Comparison of ENCODE assay signal across 7 cellular contexts in genomic region chr1:119713538-119714456, GRCh38. TPM values are rescaled to one million over a fixed set of nuclear protein-coding genes. Genes with fewer than 3 reads are reported as not detected.
DNase-seq lines count a peak whose midpoint lies in the region; ATAC-seq, FAIRE-seq and TF ChIP-seq lines count a peak whose summit lies in the region.

No MANE protein-coding gene starts in this region.

- no peaks in the 10 kb centered on the region for H3K9me3 ChIP-seq in mesodermal cell (ENCODE audit: control insufficient read depth, low read length)

- H3K4me3 ChIP-seq in choroid plexus epithelial cell (ENCODE audit: low read depth, low read length), result peak overlapping the region; percentile 74
- peak overlapping the region; percentile 92 for H3K4me3 ChIP-seq in mesodermal cell (ENCODE audit: extremely low read depth, insufficient read depth, low read length, poor library complexity, severe bottlenecking)

- WGBS in mesodermal cell (ENCODE audit: insufficient coverage in 2 of 2), 2 experiments, result 35 to 47% methylated on average over 5 to 6 of the region's 8 CpGs

- H3K4me1 ChIP-seq in mesodermal cell (ENCODE audit: control insufficient read depth, insufficient read depth, low read length, poor library complexity, severe bottlenecking), result peaks cover 20% of the 10 kb centered on the region

- peak overlapping the region; percentile 95 for H3K27ac ChIP-seq in mesodermal cell (ENCODE audit: low read depth, low read length, severe bottlenecking)

- peak; percentile 30 for DNase-seq in GF-D8 (lab: John Stamatoyannopoulos, UW)
- DNase-seq in NCI-H510A treated with DMSO at 0.1 percent for 48 hours (lab: John Stamatoyannopoulos, UW), result peak; percentile 79
- DNase-seq in choroid plexus epithelial cell (ENCODE audit: low read depth), result peak; percentile 23
- DNase-seq in H54 (ENCODE audit: insufficient read length, low spot score), result no peak

- H3K36me3 ChIP-seq in mesodermal cell (ENCODE audit: control insufficient read depth, insufficient read depth, low read length), result peaks cover under 1% of the 10 kb centered on the region

- TF ChIP-seq POLR2A in H54 (IDR thresholded peaks at IDR 0.05; ENCODE audit: low read depth, low read length), result no peak

- ATAC-seq in activated CD4-positive, CD25-positive, alpha-beta regulatory T cell treated with anti-CD3 and anti-CD28 coated beads, Interleukin-2, amount 50 U/mL, for 24 hours, result no peak
- ATAC-seq in GM18868 (IDR thresholded peaks at IDR 0.05; ENCODE audit: unreplicated experiment), result no peak

- FAIRE-seq in H54 (lab: Jason Lieb, UNC), result no peak

- TF ChIP-seq CTCF in choroid plexus epithelial cell (conservative IDR thresholded peaks at IDR 0.05; ENCODE audit: low read depth, low read length), result no peak

RNA-seq across cellular contexts. Expression of gene PHGDH, which starts 2.1 kb away (rescaled TPM):
- polyA plus RNA-seq in mesodermal cell (2013, experiment 1 of 2), result 305 TPM
- polyA plus RNA-seq in mesodermal cell (2013, experiment 2 of 2), result 308 TPM

RNA-seq across cellular contexts. Expression of gene HMGCS2, which starts 54.9 kb away (rescaled TPM):
- polyA plus RNA-seq in mesodermal cell (2013, experiment 1 of 2), result not detected
- 0.40 TPM for polyA plus RNA-seq in mesodermal cell (2013, experiment 2 of 2)
